In the genomic region with DNA sequence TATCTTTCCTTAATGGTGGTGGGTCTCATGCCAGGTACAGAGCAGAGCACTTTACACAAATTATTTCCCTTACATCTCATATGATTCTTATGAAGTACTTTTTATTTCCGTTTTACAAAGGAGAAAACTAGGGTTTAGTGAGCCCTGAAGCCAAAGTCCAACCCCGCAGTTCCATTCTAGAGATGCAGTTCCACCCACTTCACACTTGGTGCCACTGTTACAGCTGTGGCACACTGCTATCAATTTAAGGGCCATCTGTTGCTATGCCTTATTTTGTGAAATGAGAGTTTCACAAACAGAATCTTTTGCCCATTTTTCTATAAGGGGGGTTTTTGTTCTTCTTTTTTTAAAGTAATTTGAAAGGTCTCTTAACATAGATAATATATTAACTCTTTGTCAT, we compare ENCODE assay signal across 1 cellular context.
TF ChIP-seq lines count a peak whose summit lies in the region.

No MANE protein-coding gene starts in this region.

TF ChIP-seq in K562, 482 proteins besides CTCF, POLR2A, EP300 and RAD21 (continued from another document):
- TF ChIP-seq CEBPZ (IDR thresholded peaks at IDR 0.05; ENCODE audit: borderline replicate concordance, low read depth, low read length) (no peak), KDM1A (IDR thresholded peaks at IDR 0.05) (no peak), NR0B1 (IDR thresholded peaks at IDR 0.05; ENCODE audit: partially characterized antibody) (no peak), ZNF224 (CRISPR knock-in tag; IDR thresholded peaks at IDR 0.05) (no peak), ZNF133 (CRISPR knock-in tag; IDR thresholded peaks at IDR 0.05) (no peak), FOXK1 (CRISPR knock-in tag; IDR thresholded peaks at IDR 0.05; ENCODE audit: borderline replicate concordance) (no peak), CSDE1 (IDR thresholded peaks at IDR 0.05) (no peak), CHD2 (IDR thresholded peaks at IDR 0.05; ENCODE audit: low read depth, low read length) (no peak), MTA1 (IDR thresholded peaks at IDR 0.05; ENCODE audit: borderline replicate concordance) (no peak)
- TF ChIP-seq, protein P1, sequence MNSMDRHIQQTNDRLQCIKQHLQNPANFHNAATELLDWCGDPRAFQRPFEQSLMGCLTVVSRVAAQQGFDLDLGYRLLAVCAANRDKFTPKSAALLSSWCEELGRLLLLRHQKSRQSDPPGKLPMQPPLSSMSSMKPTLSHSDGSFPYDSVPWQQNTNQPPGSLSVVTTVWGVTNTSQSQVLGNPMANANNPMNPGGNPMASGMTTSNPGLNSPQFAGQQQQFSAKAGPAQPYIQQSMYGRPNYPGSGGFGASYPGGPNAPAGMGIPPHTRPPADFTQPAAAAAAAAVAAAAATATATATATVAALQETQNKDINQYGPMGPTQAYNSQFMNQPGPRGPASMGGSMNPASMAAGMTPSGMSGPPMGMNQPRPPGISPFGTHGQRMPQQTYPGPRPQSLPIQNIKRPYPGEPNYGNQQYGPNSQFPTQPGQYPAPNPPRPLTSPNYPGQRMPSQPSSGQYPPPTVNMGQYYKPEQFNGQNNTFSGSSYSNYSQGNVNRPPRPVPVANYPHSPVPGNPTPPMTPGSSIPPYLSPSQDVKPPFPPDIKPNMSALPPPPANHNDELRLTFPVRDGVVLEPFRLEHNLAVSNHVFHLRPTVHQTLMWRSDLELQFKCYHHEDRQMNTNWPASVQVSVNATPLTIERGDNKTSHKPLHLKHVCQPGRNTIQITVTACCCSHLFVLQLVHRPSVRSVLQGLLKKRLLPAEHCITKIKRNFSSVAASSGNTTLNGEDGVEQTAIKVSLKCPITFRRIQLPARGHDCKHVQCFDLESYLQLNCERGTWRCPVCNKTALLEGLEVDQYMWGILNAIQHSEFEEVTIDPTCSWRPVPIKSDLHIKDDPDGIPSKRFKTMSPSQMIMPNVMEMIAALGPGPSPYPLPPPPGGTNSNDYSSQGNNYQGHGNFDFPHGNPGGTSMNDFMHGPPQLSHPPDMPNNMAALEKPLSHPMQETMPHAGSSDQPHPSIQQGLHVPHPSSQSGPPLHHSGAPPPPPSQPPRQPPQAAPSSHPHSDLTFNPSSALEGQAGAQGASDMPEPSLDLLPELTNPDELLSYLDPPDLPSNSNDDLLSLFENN (IDR thresholded peaks at IDR 0.05; ENCODE audit: low read depth in 2 of 2, low read length in 2 of 2) = no peak
TF ChIP-seq in K562: peak in this region for 0.
